Comparison of ENCODE assay signal across 10 cellular contexts in the genomic region with DNA sequence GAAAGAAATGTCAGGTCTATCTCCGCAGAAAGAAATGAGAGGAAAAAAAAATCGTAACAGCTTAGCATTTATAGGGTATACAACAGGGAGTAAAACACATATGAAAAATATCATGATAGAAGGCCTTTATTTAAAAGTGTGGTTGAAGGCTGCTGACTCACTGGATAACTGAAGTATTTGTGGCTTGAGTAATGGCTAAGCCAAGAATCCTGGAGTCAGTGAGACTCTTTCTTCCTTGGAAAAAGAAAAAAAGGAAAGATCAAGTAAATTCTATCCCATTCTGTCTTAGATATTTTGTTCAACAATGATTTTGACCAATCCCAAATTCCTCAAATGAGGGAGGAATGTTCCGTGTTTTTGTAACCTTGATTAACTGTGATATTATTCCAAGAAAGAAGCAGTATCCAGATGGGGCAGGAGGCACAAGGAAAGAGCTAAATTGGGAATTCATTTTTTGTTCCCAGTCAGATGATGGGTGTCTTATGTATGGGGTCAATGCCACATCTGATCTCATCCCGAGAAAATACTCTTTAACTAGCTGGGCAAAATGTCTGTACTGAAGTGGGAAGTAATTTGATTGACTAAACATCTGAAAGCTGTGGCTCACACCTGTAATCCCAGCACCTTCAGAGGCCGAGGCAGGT.
DNase-seq lines count a peak whose midpoint lies in the region; ATAC-seq and TF ChIP-seq lines count a peak whose summit lies in the region.
"Had no signal": no experiment of that assay in that cellular context is flagged by ENCODE, and none has a peak within 500 bp of the region (broad histone marks: within the 10 kb centered on the region; RNA-seq: fewer than 3 reads in every experiment).

No MANE protein-coding gene starts in this region.

- ATAC-seq in GM23338, result no peak
- no peak for ATAC-seq in activated CD4-positive, CD25-positive, alpha-beta regulatory T cell treated with anti-CD3 and anti-CD28 coated beads, Interleukin-2, amount 50 U/mL, for 24 hours

- no peaks in the 10 kb centered on the region for H3F3A ChIP-seq in GM23338 (replicated peaks; ENCODE audit: low read depth)

- no peaks in the 10 kb centered on the region for H4K20me1 ChIP-seq in GM23338 (replicated peaks; ENCODE audit: insufficient read depth)

- POLR2A ChIA-PET in RWPE1 (lab: Yijun Ruan, JAX; ENCODE audit: low non-redundant PET), result no interaction called here

- peak overlapping the region; percentile 70 for H3K27ac ChIP-seq in RWPE1
- no peak overlapping the region for H3K27ac ChIP-seq in GM23338 (ENCODE audit: low read depth)

- no peaks in the 10 kb centered on the region for H3K36me3 Mint-ChIP-seq in GM23338 (ENCODE audit: low read depth)
- H3K36me3 Mint-ChIP-seq: naive B cell had no signal

- H3K4me3 ChIP-seq in epithelial cell of proximal tubule (ENCODE audit: low read depth, low read length) (no peak overlapping the region), GM23338 (no peak overlapping the region)

- no peaks in the 10 kb centered on the region for H3K9me3 Mint-ChIP-seq in GM23338

- no peaks in the 10 kb centered on the region for H3K4me1 ChIP-seq in GM23338 (ENCODE audit: insufficient read depth)

- peaks cover under 1% of the 10 kb centered on the region; the same call in 1 of the 3 replicates for H3K4me1 Mint-ChIP-seq in GM23338
- H3K4me1 Mint-ChIP-seq: naive B cell had no signal

- peak; percentile 98 for DNase-seq in ELR (ENCODE audit: low read depth)
- peak; percentile 78 for DNase-seq in RWPE1 (ENCODE audit: low spot score)
- DNase-seq in epithelial cell of proximal tubule (ENCODE audit: low read depth), result peak; percentile 80
- DNase-seq in renal cortical epithelial cell (ENCODE audit: low read depth), result peak; percentile 96
- no peak for DNase-seq in GM19240 (ENCODE audit: insufficient read length, low spot score)
- no peak for DNase-seq in effector CD8-positive, alpha-beta T cell (lab: John Stamatoyannopoulos, UW)
- no peak for DNase-seq in GM23338 (ENCODE audit: low spot score)
- DNase-seq: naive B cell, NCI-H748 treated with DMSO at 0.1 percent for 48 hours had no signal

- TF ChIP-seq CTCF in RWPE1 (conservative IDR thresholded peaks at IDR 0.05; ENCODE audit: low read depth) (no peak), epithelial cell of proximal tubule (conservative IDR thresholded peaks at IDR 0.05; ENCODE audit: low read depth, low read length) (no peak), GM23338 (conservative IDR thresholded peaks at IDR 0.05; ENCODE audit: low read depth in 2 of 2) (no peak)

- H3K27me3 Mint-ChIP-seq in GM23338 (ENCODE audit: insufficient read depth, low read depth, poor library complexity), result no peaks in the 10 kb centered on the region

- CTCF ChIA-PET in RWPE1 (lab: Yijun Ruan, JAX), result interaction anchor here (0.5 to 0.6 kb wide), 2 partner anchors 33 to 1318 kb away, joined by 3 read pairs; no protein-coding TSS in a partner anchor

- H3K4me2 ChIP-seq in GM23338, result no peak overlapping the region

- no peaks in the 10 kb centered on the region; the same call in 1 of the 2 replicates for H3K36me3 ChIP-seq in GM23338 (ENCODE audit: insufficient read depth)

- no peak overlapping the region for H2AFZ ChIP-seq in GM23338

- no peaks in the 10 kb centered on the region for H3K9me2 ChIP-seq in GM23338 (ENCODE audit: insufficient read depth)

- no peak overlapping the region for H3K4me3 Mint-ChIP-seq in GM23338
- H3K4me3 Mint-ChIP-seq: naive B cell had no signal

- H3K79me2 ChIP-seq in GM23338 (replicated peaks; ENCODE audit: insufficient read depth), result no peaks in the 10 kb centered on the region

- no peaks in the 10 kb centered on the region for H3K27me3 ChIP-seq in GM23338 (ENCODE audit: insufficient read depth)

- H3K27ac Mint-ChIP-seq in GM23338, result no peak overlapping the region
- H3K27ac Mint-ChIP-seq: naive B cell had no signal

TF ChIP-seq in GM23338, 12 proteins besides CTCF, POLR2A, EP300 and RAD21 (continues in another document):
- TF ChIP-seq CREB1 (CRISPR knock-in tag; IDR thresholded peaks at IDR 0.05; ENCODE audit: low read depth) (no peak), ZNF114 (CRISPR knock-in tag; IDR thresholded peaks at IDR 0.05) (no peak), NANOG (IDR thresholded peaks at IDR 0.05; ENCODE audit: borderline replicate concordance) (no peak), JUNB (IDR thresholded peaks at IDR 0.05; ENCODE audit: unreplicated experiment) (no peak), EZH2 (IDR thresholded peaks at IDR 0.05; ENCODE audit: low read depth, unreplicated experiment) (no peak), POLR2AphosphoS5 (IDR thresholded peaks at IDR 0.05; ENCODE audit: low read depth) (no peak), EZH2phosphoT487 (IDR thresholded peaks at IDR 0.05; ENCODE audit: unreplicated experiment) (no peak), ZNF331 (CRISPR knock-in tag; IDR thresholded peaks at IDR 0.05; ENCODE audit: low read depth) (no peak), STAT1 (IDR thresholded peaks at IDR 0.05; ENCODE audit: unreplicated experiment) (no peak)
- TF ChIP-seq, protein P1, sequence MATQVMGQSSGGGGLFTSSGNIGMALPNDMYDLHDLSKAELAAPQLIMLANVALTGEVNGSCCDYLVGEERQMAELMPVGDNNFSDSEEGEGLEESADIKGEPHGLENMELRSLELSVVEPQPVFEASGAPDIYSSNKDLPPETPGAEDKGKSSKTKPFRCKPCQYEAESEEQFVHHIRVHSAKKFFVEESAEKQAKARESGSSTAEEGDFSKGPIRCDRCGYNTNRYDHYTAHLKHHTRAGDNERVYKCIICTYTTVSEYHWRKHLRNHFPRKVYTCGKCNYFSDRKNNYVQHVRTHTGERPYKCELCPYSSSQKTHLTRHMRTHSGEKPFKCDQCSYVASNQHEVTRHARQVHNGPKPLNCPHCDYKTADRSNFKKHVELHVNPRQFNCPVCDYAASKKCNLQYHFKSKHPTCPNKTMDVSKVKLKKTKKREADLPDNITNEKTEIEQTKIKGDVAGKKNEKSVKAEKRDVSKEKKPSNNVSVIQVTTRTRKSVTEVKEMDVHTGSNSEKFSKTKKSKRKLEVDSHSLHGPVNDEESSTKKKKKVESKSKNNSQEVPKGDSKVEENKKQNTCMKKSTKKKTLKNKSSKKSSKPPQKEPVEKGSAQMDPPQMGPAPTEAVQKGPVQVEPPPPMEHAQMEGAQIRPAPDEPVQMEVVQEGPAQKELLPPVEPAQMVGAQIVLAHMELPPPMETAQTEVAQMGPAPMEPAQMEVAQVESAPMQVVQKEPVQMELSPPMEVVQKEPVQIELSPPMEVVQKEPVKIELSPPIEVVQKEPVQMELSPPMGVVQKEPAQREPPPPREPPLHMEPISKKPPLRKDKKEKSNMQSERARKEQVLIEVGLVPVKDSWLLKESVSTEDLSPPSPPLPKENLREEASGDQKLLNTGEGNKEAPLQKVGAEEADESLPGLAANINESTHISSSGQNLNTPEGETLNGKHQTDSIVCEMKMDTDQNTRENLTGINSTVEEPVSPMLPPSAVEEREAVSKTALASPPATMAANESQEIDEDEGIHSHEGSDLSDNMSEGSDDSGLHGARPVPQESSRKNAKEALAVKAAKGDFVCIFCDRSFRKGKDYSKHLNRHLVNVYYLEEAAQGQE (IDR thresholded peaks at IDR 0.05; ENCODE audit: unreplicated experiment), result no peak
- TF ChIP-seq, protein P2, sequence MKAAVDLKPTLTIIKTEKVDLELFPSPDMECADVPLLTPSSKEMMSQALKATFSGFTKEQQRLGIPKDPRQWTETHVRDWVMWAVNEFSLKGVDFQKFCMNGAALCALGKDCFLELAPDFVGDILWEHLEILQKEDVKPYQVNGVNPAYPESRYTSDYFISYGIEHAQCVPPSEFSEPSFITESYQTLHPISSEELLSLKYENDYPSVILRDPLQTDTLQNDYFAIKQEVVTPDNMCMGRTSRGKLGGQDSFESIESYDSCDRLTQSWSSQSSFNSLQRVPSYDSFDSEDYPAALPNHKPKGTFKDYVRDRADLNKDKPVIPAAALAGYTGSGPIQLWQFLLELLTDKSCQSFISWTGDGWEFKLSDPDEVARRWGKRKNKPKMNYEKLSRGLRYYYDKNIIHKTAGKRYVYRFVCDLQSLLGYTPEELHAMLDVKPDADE (IDR thresholded peaks at IDR 0.05), result no peak

Comparison
In these comparisons a context has a peak if more than half of its experiments do, and no peak if none do; other contexts are left out.
1. DNase-seq: peak in ELR (single experiment), RWPE1 (single experiment), epithelial cell of proximal tubule (single experiment) and renal cortical epithelial cell (single experiment); none in GM19240 (single experiment), effector CD8-positive, alpha-beta T cell (single experiment) and GM23338 (single experiment).